In the genomic region with DNA sequence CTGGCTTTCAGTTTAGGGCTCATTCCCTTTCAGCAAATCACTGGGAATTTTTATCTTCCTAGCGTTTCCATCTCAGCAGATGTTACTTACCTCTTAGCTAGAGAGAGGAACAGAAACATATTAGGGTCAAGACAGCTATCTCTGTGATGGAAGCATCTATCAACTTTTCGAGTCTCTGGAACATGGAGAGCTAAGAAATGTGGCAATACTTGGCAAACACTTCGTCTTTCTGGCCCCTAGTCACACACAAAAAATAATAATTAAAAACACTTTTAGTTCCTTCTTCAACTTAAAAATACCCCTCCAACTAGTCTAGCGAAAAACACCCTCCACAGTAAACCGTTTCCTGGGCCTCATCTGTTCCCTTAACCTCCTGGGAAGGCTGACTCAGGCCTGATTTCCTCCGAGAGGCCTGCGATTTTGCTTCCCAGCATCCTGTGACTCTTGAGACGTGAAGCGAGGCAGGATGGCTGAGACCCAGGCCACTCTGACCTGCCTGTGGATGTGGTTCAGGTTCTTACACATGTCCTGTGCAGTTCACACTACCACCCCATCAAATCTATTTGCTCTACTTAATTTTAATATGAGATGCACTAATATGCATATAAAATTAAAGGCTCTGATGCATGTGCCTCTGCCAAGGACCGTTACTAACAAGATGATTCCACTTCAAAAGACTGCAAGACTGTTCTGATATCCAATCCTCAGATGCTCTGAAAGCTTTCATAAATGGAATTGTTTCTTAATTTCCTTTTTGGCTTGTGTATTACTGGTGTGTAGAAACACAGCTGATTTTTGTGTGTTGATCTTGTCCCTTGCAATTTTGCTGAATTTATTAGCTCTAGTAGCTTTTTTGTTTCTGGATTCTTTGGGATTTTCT, we compare ENCODE assay signal across 1 cellular context.
A peak's percentile ranks its signal among the peaks of the same experiment; 100 is the strongest.
TF ChIP-seq lines count a peak whose summit lies in the region.

No MANE protein-coding gene starts in this region.

TF ChIP-seq in endothelial cell of umbilical vein, 7 proteins besides CTCF, POLR2A, EP300 and RAD21:
- TF ChIP-seq JUN (IDR thresholded peaks at IDR 0.05; ENCODE audit: borderline replicate concordance, insufficient read depth, insufficient read length, low read depth) (peak; percentile 38), GATA2 (IDR thresholded peaks at IDR 0.05; ENCODE audit: insufficient read depth, insufficient read length, low read depth, low read length) (no peak), FOS (IDR thresholded peaks at IDR 0.05; ENCODE audit: borderline replicate concordance, insufficient read depth, low read length) (peak; percentile 85), EZH2 (IDR thresholded peaks at IDR 0.05; ENCODE audit: borderline replicate concordance, low read depth, low read length, severe bottlenecking) (no peak), POLR2AphosphoS5 (IDR thresholded peaks at IDR 0.05; ENCODE audit: insufficient read depth, low read depth, low read length) (peak; percentile 78), MYC (IDR thresholded peaks at IDR 0.05; ENCODE audit: low read depth, low read length) (no peak)
- TF ChIP-seq, protein P1, sequence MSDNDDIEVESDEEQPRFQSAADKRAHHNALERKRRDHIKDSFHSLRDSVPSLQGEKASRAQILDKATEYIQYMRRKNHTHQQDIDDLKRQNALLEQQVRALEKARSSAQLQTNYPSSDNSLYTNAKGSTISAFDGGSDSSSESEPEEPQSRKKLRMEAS (IDR thresholded peaks at IDR 0.05; ENCODE audit: insufficient read depth, insufficient read length) = no peak
